1 cellular context compared by ENCODE assay signal in genomic region chr22:17629167-17629489, GRCh38.
TF ChIP-seq lines count a peak whose summit lies in the region.

No MANE protein-coding gene starts in this region.

TF ChIP-seq in endothelial cell of umbilical vein, 7 proteins besides CTCF, POLR2A, EP300 and RAD21:
- no peak for TF ChIP-seq FOS (IDR thresholded peaks at IDR 0.05; ENCODE audit: borderline replicate concordance, insufficient read depth, low read length)
- no peak for TF ChIP-seq JUN (IDR thresholded peaks at IDR 0.05; ENCODE audit: borderline replicate concordance, insufficient read depth, insufficient read length, low read depth)
- no peak for TF ChIP-seq MYC (IDR thresholded peaks at IDR 0.05; ENCODE audit: low read depth, low read length)
- no peak for TF ChIP-seq EZH2 (IDR thresholded peaks at IDR 0.05; ENCODE audit: borderline replicate concordance, low read depth, low read length, severe bottlenecking)
- TF ChIP-seq POLR2AphosphoS5 (IDR thresholded peaks at IDR 0.05; ENCODE audit: insufficient read depth, low read depth, low read length): no peak
